Comparison of ENCODE assay signal across 15 cellular contexts in genomic region chr10:47253651-47254375, GRCh38. TPM values are rescaled to one million over a fixed set of nuclear protein-coding genes. Genes with fewer than 3 reads are reported as not detected.
DNase-seq lines count a peak whose midpoint lies in the region; ATAC-seq and TF ChIP-seq lines count a peak whose summit lies in the region.
"Had no signal": no experiment of that assay in that cellular context is flagged by ENCODE, and none has a peak within 500 bp of the region (broad histone marks: within the 10 kb centered on the region; RNA-seq: fewer than 3 reads in every experiment).

No MANE protein-coding gene starts in this region.

- intact Hi-C loops in activated naive CD4-positive, alpha-beta T cell treated with anti-CD3 and anti-CD28 coated beads for 36 hours (cut with micrococcal nuclease), result loop anchor here (10.0 kb wide), 1 partner anchor 1051 kb away; the partner anchor contains the start of gene MAPK8
- intact Hi-C loops in vagina (cut with DNase I), result no loop called here

- H3K4me1 ChIP-seq in vagina, result no peaks in the 10 kb centered on the region
- H3K4me1 ChIP-seq: HAP-1, uterus had no signal

- DNase-seq in activated naive CD4-positive, alpha-beta T cell treated with anti-CD3 and anti-CD28 coated beads, Interleukin-2, amount 50 U/mL, for 72 hours (ENCODE audit: low spot score in 2 of 2), result no peak
- no peak for DNase-seq in activated naive CD4-positive, alpha-beta T cell treated with anti-CD3 and anti-CD28 coated beads for 36 hours
- DNase-seq in coronary artery (ENCODE audit: low spot score) (peak; percentile 78), midbrain (lab: John Stamatoyannopoulos, UW) (peak; percentile 13), vagina (ENCODE audit: extremely low spot score in 2 of 2) (peak; percentile 46 to 77), NCI-H524 (lab: John Stamatoyannopoulos, UW) (no peak)
- DNase-seq: activated CD4-positive, alpha-beta memory T cell treated with anti-CD3 and anti-CD28 coated beads, Interleukin-2, amount 10 ng/mL, durations not matched to agents 7 days and 5 days; MV-4-11; NCI-H526 treated with DMSO at 0.1 percent for 48 hours; SK-N-SH; uterus had no signal

- TF ChIP-seq CTCF in coronary artery (IDR thresholded peaks at IDR 0.05), result no peak
- TF ChIP-seq CTCF in vagina (IDR thresholded peaks at IDR 0.05), result no peak

- H3K27ac Mint-ChIP-seq in activated naive CD4-positive, alpha-beta T cell treated with anti-CD3 and anti-CD28 coated beads, Interleukin-2, amount 50 U/mL, for 72 hours, result peak overlapping the region; percentile 13 to 69
- H3K27ac Mint-ChIP-seq in activated naive CD4-positive, alpha-beta T cell treated with anti-CD3 and anti-CD28 coated beads for 36 hours, result no peak overlapping the region
- H3K27ac Mint-ChIP-seq: activated CD4-positive, alpha-beta memory T cell treated with anti-CD3 and anti-CD28 coated beads, Interleukin-2, amount 10 ng/mL, durations not matched to agents 7 days and 5 days had no signal

- H3K4me1 Mint-ChIP-seq in activated naive CD4-positive, alpha-beta T cell treated with anti-CD3 and anti-CD28 coated beads for 36 hours (ENCODE audit: low read depth), result peaks cover 52% of the 10 kb centered on the region

- no peak for ATAC-seq in activated naive CD4-positive, alpha-beta T cell treated with anti-CD3 and anti-CD28 coated beads, Interleukin-2, amount 50 U/mL, for 72 hours
- ATAC-seq in GM21526 (IDR thresholded peaks at IDR 0.05; ENCODE audit: low FRiP score, unreplicated experiment) (no peak), SK-N-SH treated with all-trans-retinoic acid at 6 μM for 48 hours (no peak)

- no peaks in the 10 kb centered on the region for H3K27me3 Mint-ChIP-seq in activated naive CD4-positive, alpha-beta T cell treated with anti-CD3 and anti-CD28 coated beads for 36 hours (ENCODE audit: low read depth)
- H3K27me3 Mint-ChIP-seq: activated CD4-positive, alpha-beta memory T cell treated with anti-CD3 and anti-CD28 coated beads, Interleukin-2, amount 10 ng/mL, durations not matched to agents 7 days and 5 days had no signal

- H3K9me3 ChIP-seq in vagina, result no peaks in the 10 kb centered on the region
- H3K9me3 ChIP-seq: HAP-1, SK-N-SH, uterus had no signal

- H3K4me3 ChIP-seq in coronary artery (no peak overlapping the region), vagina (no peak overlapping the region)
- H3K4me3 ChIP-seq: HAP-1, uterus had no signal

- CTCF ChIA-PET in activated naive CD4-positive, alpha-beta T cell treated with anti-CD3 and anti-CD28 coated beads for 36 hours (lab: Charles Lee), result interaction anchor here (0.8 to 2.2 kb wide), 3 partner anchors 8 to 206 kb away, joined by 3 to 9 read pairs (median 4); no protein-coding TSS in a partner anchor

- peaks cover 0 to 7% of the 10 kb centered on the region in 2 donors for H3K9me3 Mint-ChIP-seq in activated naive CD4-positive, alpha-beta T cell treated with anti-CD3 and anti-CD28 coated beads, Interleukin-2, amount 50 U/mL, for 72 hours
- H3K9me3 Mint-ChIP-seq in activated naive CD4-positive, alpha-beta T cell treated with anti-CD3 and anti-CD28 coated beads for 36 hours, result no peaks in the 10 kb centered on the region
- H3K9me3 Mint-ChIP-seq: activated CD4-positive, alpha-beta memory T cell treated with anti-CD3 and anti-CD28 coated beads, Interleukin-2, amount 10 ng/mL, durations not matched to agents 7 days and 5 days had no signal

- no peaks in the 10 kb centered on the region for H3K27me3 ChIP-seq in vagina
- H3K27me3 ChIP-seq: uterus had no signal

- TF ChIP-seq POLR2A in vagina (IDR thresholded peaks at IDR 0.05), result no peak

- no peak overlapping the region for H3K4me3 Mint-ChIP-seq in activated naive CD4-positive, alpha-beta T cell treated with anti-CD3 and anti-CD28 coated beads for 36 hours
- H3K4me3 Mint-ChIP-seq: activated CD4-positive, alpha-beta memory T cell treated with anti-CD3 and anti-CD28 coated beads, Interleukin-2, amount 10 ng/mL, durations not matched to agents 7 days and 5 days had no signal

- H3K36me3 Mint-ChIP-seq in activated naive CD4-positive, alpha-beta T cell treated with anti-CD3 and anti-CD28 coated beads, Interleukin-2, amount 50 U/mL, for 72 hours, result peaks cover 0 to 17% of the 10 kb centered on the region in 2 donors
- peaks cover 2% of the 10 kb centered on the region for H3K36me3 Mint-ChIP-seq in activated naive CD4-positive, alpha-beta T cell treated with anti-CD3 and anti-CD28 coated beads for 36 hours (ENCODE audit: low read depth)

- H3K27ac ChIP-seq in coronary artery (peak overlapping the region; percentile 33 to 74), vagina (no peak overlapping the region)
- H3K27ac ChIP-seq: uterus had no signal

- H3K36me3 ChIP-seq in vagina, result no peaks in the 10 kb centered on the region
- H3K36me3 ChIP-seq: HAP-1, uterus had no signal

TF ChIP-seq in SK-N-SH treated with all-trans-retinoic acid at 6 μM for 48 hours, 23 proteins besides CTCF, POLR2A, EP300 and RAD21:
- TF ChIP-seq CSRNP3 (CRISPR knock-in tag; IDR thresholded peaks at IDR 0.05) (no peak), GLIS3 (CRISPR knock-in tag; IDR thresholded peaks at IDR 0.05) (no peak), TOX (CRISPR knock-in tag; IDR thresholded peaks at IDR 0.05; ENCODE audit: borderline replicate concordance) (no peak), TSHZ2 (CRISPR knock-in tag; IDR thresholded peaks at IDR 0.05) (no peak), ZNF8 (CRISPR knock-in tag; IDR thresholded peaks at IDR 0.05) (no peak), POU6F1 (CRISPR knock-in tag; IDR thresholded peaks at IDR 0.05; ENCODE audit: borderline replicate concordance, low read depth) (no peak)

RNA-seq across cellular contexts. Expression of gene GDF10, which starts 46.2 kb away (rescaled TPM):
- under 1 TPM; 0.14 to 0.23 TPM for total RNA-seq in activated naive CD4-positive, alpha-beta T cell treated with anti-CD3 and anti-CD28 coated beads, Interleukin-2, amount 50 U/mL, for 72 hours
- under 1 TPM; 0.12 to 0.19 TPM for total RNA-seq in activated naive CD4-positive, alpha-beta T cell treated with anti-CD3 and anti-CD28 coated beads for 36 hours
- 1.7 TPM for total RNA-seq in vagina
- total RNA-seq: activated CD4-positive, alpha-beta memory T cell treated with anti-CD3 and anti-CD28 coated beads, Interleukin-2, amount 10 ng/mL, durations not matched to agents 7 days and 5 days; endothelial cell of umbilical vein had no signal

Comparison
In these comparisons a context has a peak if more than half of its experiments do, and no peak if none do; other contexts are left out.
1. DNase-seq: peak in coronary artery (single experiment), midbrain (single experiment) and vagina (2 of 2); none in activated naive CD4-positive, alpha-beta T cell treated with anti-CD3 and anti-CD28 coated beads, Interleukin-2, amount 50 U/mL, for 72 hours (0 of 2), activated naive CD4-positive, alpha-beta T cell treated with anti-CD3 and anti-CD28 coated beads for 36 hours (single experiment) and NCI-H524 (0 of 2).